In the genomic region with DNA sequence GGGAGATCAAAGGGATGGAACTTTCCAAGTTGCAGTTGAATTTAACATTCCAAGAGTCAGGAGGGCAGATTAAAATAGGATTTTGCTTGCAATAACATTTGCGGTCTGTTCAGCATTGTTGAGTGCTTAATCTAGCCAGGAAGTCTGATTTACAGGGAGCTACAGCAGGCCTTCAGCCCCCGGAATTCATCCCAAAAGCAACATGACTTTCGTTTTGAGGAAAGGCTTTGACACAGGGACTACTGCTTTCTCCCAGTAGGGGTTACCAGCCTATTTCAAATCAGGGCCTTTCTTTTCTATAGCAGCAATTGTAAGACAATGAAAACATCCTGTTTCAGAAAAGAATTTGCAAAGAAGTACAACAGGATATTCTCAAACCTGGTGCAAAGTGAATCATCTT, we compare ENCODE assay signal across 1 cellular context.
TF ChIP-seq lines count a peak whose summit lies in the region.

No MANE protein-coding gene starts in this region.

TF ChIP-seq in HepG2, 621 proteins besides CTCF, POLR2A, EP300 and RAD21 (continued from another document):
- TF ChIP-seq ZNF550 (CRISPR knock-in tag; IDR thresholded peaks at IDR 0.05; ENCODE audit: borderline replicate concordance) (no peak), JARID2 (CRISPR knock-in tag; IDR thresholded peaks at IDR 0.05; ENCODE audit: insufficient replicate concordance) (no peak), ZNF260 (CRISPR knock-in tag; IDR thresholded peaks at IDR 0.05; ENCODE audit: borderline replicate concordance, low read depth) (no peak), FOXA1 (IDR thresholded peaks at IDR 0.05) (no peak), FOXA1 (CRISPR knock-in tag; IDR thresholded peaks at IDR 0.05) (no peak), BRCA1 (CRISPR knock-in tag; IDR thresholded peaks at IDR 0.05) (no peak), ZNF10 (CRISPR knock-in tag; IDR thresholded peaks at IDR 0.05; ENCODE audit: borderline replicate concordance, low read depth) (no peak), EED (CRISPR knock-in tag; IDR thresholded peaks at IDR 0.05) (no peak), FIP1L1 (IDR thresholded peaks at IDR 0.05; ENCODE audit: borderline replicate concordance, insufficient read depth, low read depth, low read length) (no peak), ZNF282 (IDR thresholded peaks at IDR 0.05; ENCODE audit: partially characterized antibody) (no peak), AGO2 (optimal IDR thresholded peaks at IDR 0.05; ENCODE audit: low read depth, low read length) (no peak), ZNF30 (CRISPR knock-in tag; IDR thresholded peaks at IDR 0.05) (no peak)
